17 cellular contexts compared by ENCODE assay signal in genomic region chr13:111517641-111518010, GRCh38.
"Had no signal": no experiment of that assay in that cellular context is flagged by ENCODE, and none has a peak within 500 bp of the region (broad histone marks: within the 10 kb centered on the region; RNA-seq: fewer than 3 reads in every experiment).

No MANE protein-coding gene starts in this region.

- H3K9me3 ChIP-seq: adrenal gland, gastrocnemius medialis, heart left ventricle, lower lobe of right lung, sigmoid colon, spleen, thyroid gland had no signal

- ATAC-seq: gastrocnemius medialis, heart left ventricle, left cardiac atrium, lower lobe of right lung had no signal

- H3K27ac ChIP-seq: adrenal gland, dorsolateral prefrontal cortex, gastrocnemius medialis, heart left ventricle, lower lobe of right lung, sigmoid colon, spleen, thyroid gland had no signal

- H3K4me1 Mint-ChIP-seq: activated naive CD4-positive, alpha-beta T cell treated with anti-CD3 and anti-CD28 coated beads, Interleukin-2, amount 50 U/mL, for 24 hours had no signal

- DNase-seq: activated CD4-positive, CD25-positive, alpha-beta regulatory T cell treated with anti-CD3 and anti-CD28 coated beads, Interleukin-2, amount 50 U/mL, for 72 hours; activated effector memory CD4-positive, alpha-beta T cell treated with anti-CD3 and anti-CD28 coated beads, Interleukin-2, amount 50 U/mL, for 16 hours; adrenal gland; erythroblast; gastrocnemius medialis; left cardiac atrium; lower lobe of right lung; midbrain; sigmoid colon; T1000; thyroid gland had no signal

- H3K9me3 Mint-ChIP-seq: activated naive CD4-positive, alpha-beta T cell treated with anti-CD3 and anti-CD28 coated beads, Interleukin-2, amount 50 U/mL, for 24 hours; activated T-cell treated with anti-CD3 and anti-CD28 coated beads, Interleukin-2, amount 50 U/mL, for 24 hours; neural crest cell had no signal

- H3K27me3 Mint-ChIP-seq: activated naive CD4-positive, alpha-beta T cell treated with anti-CD3 and anti-CD28 coated beads, Interleukin-2, amount 50 U/mL, for 24 hours had no signal

- H3K4me3 Mint-ChIP-seq: activated naive CD4-positive, alpha-beta T cell treated with anti-CD3 and anti-CD28 coated beads, Interleukin-2, amount 50 U/mL, for 24 hours; activated T-cell treated with anti-CD3 and anti-CD28 coated beads, Interleukin-2, amount 50 U/mL, for 24 hours; neural crest cell had no signal

- H3K4me1 ChIP-seq: adrenal gland, gastrocnemius medialis, heart left ventricle, lower lobe of right lung, sigmoid colon, spleen, thyroid gland had no signal

- H3K27ac Mint-ChIP-seq: activated naive CD4-positive, alpha-beta T cell treated with anti-CD3 and anti-CD28 coated beads, Interleukin-2, amount 50 U/mL, for 24 hours; activated T-cell treated with anti-CD3 and anti-CD28 coated beads, Interleukin-2, amount 50 U/mL, for 24 hours had no signal

- H3K36me3 ChIP-seq: adrenal gland, gastrocnemius medialis, heart left ventricle, lower lobe of right lung, sigmoid colon, spleen, thyroid gland had no signal

- H3K4me3 ChIP-seq: adrenal gland, heart left ventricle, lower lobe of right lung, spleen, thyroid gland had no signal

- H3K27me3 ChIP-seq: thyroid gland had no signal

- H3K36me3 Mint-ChIP-seq: activated naive CD4-positive, alpha-beta T cell treated with anti-CD3 and anti-CD28 coated beads, Interleukin-2, amount 50 U/mL, for 24 hours had no signal
